ENCODE assay signal across 8 cellular contexts in genomic region chr3:179652467-179653105, GRCh38. TPM values are rescaled to one million over a fixed set of nuclear protein-coding genes. Genes with fewer than 3 reads are reported as not detected.
DNase-seq lines count a peak whose midpoint lies in the region; ATAC-seq and TF ChIP-seq lines count a peak whose summit lies in the region.

Gene USP13, plus strand, starts transcription at chr3:179653040. Its CDS starts 186 bp downstream, at chr3:179653226.

- 0 out of 2 replicates have a peak, but pooled peaks cover 2% of the 10 kb centered on the region for H3K36me3 ChIP-seq in HAP-1 (replicated peaks)
- peaks cover 9% of the 10 kb centered on the region for H3K36me3 ChIP-seq in SK-N-MC (ENCODE audit: insufficient read depth, low read length)
- no peaks in the 10 kb centered on the region for H3K36me3 ChIP-seq in cardiac muscle cell
- no peaks in the 10 kb centered on the region for H3K36me3 ChIP-seq in trophoblast cell (ENCODE audit: control insufficient read depth in 1 of 2, insufficient read depth in 2 of 2, low read length in 2 of 2)
- H3K36me3 ChIP-seq in upper lobe of left lung, result no peaks in the 10 kb centered on the region

- 90% methylated on average over 2 of the region's 58 CpGs for WGBS in trophoblast cell (ENCODE audit: extremely low coverage, insufficient coverage, insufficient read length)
- WGBS in upper lobe of left lung, 2 donors, result 0 to 1% methylated on average over 15 to 34 of the region's 58 CpGs

- peaks cover 38% of the 10 kb centered on the region for H3K4me1 Mint-ChIP-seq in activated naive CD8-positive, alpha-beta T cell treated with anti-CD3 and anti-CD28 coated beads, Interleukin-2, amount 50 U/mL, for 24 hours

- peak within 1 kb of the TSS; percentile 95 for H3K27ac ChIP-seq in SK-N-MC
- H3K27ac ChIP-seq in cardiac muscle cell, result peak within 1 kb of the TSS; percentile 96
- peak within 1 kb of the TSS; percentile 60 for H3K27ac ChIP-seq in trophoblast cell (ENCODE audit: low read depth, low read length)
- H3K27ac ChIP-seq in upper lobe of left lung, result peak within 1 kb of the TSS; percentile 87 to 94 (median 92)

- H3K9me3 ChIP-seq in HAP-1 (no peaks in the 10 kb centered on the region), SK-N-MC (ENCODE audit: low read depth, low read length) (no peaks in the 10 kb centered on the region), cardiac muscle cell (ENCODE audit: low read depth) (no peaks in the 10 kb centered on the region), trophoblast cell (ENCODE audit: insufficient read depth, low read depth, low read length) (no peaks in the 10 kb centered on the region), upper lobe of left lung (no peaks in the 10 kb centered on the region)

- H4K8ac ChIP-seq in trophoblast cell (ENCODE audit: low read depth, low read length), result peak within 1 kb of the TSS; percentile 81

- H2BK120ac ChIP-seq in trophoblast cell (ENCODE audit: insufficient read depth, low read length, poor library complexity), result peak within 1 kb of the TSS; percentile 81

- H3K4me2 ChIP-seq in trophoblast cell (ENCODE audit: low read length), result peak within 1 kb of the TSS; percentile 58

- H4K12ac ChIP-seq in trophoblast cell (ENCODE audit: low read depth, low read length), result peak within 1 kb of the TSS; percentile 34

- peak within 1 kb of the TSS; percentile 67 for H2AFZ ChIP-seq in trophoblast cell (ENCODE audit: insufficient read depth, low read length, poor library complexity)

- H2BK12ac ChIP-seq in trophoblast cell (ENCODE audit: low read length), result peak within 1 kb of the TSS; percentile 59

- H3K27ac Mint-ChIP-seq in activated naive CD8-positive, alpha-beta T cell treated with anti-CD3 and anti-CD28 coated beads, Interleukin-2, amount 50 U/mL, for 24 hours, result peak within 1 kb of the TSS; percentile 85

- peak within 1 kb of the TSS; percentile 81 for H3K14ac ChIP-seq in trophoblast cell (ENCODE audit: low read length)

- H3K79me2 ChIP-seq in trophoblast cell (ENCODE audit: control insufficient read depth, insufficient read depth, low read length, poor library complexity), result no peaks in the 10 kb centered on the region

- ATAC-seq in activated naive CD8-positive, alpha-beta T cell treated with anti-CD3 and anti-CD28 coated beads, Interleukin-2, amount 50 U/mL, for 24 hours, result peak; percentile 62
- peak; percentile 51 to 85 for ATAC-seq in upper lobe of left lung (ENCODE audit: low FRiP score in 2 of 2)

- TF ChIP-seq EP300 in upper lobe of left lung (IDR thresholded peaks at IDR 0.05), result no peak

- TF ChIP-seq POLR2A in upper lobe of left lung (IDR thresholded peaks at IDR 0.05), result peak in 2 of 4 donors; percentile 18 to 27

- H3K4me3 ChIP-seq in HAP-1 (peak within 1 kb of the TSS; percentile 84), SK-N-MC (peak within 1 kb of the TSS; percentile 99), cardiac muscle cell (peak within 1 kb of the TSS; percentile 84), trophoblast cell (ENCODE audit: low read depth, low read length) (peak within 1 kb of the TSS; percentile 83), upper lobe of left lung (peak within 1 kb of the TSS; percentile 63 to 86 (median 83))

- H3K9me3 Mint-ChIP-seq in activated naive CD8-positive, alpha-beta T cell treated with anti-CD3 and anti-CD28 coated beads, Interleukin-2, amount 50 U/mL, for 24 hours, result no peaks in the 10 kb centered on the region

- H2AK5ac ChIP-seq in trophoblast cell (ENCODE audit: low read length), result no peak within 1 kb of the TSS

- TF ChIP-seq CTCF in GM10266 (IDR thresholded peaks at IDR 0.05; ENCODE audit: control insufficient read depth, insufficient read depth, low read depth, missing control alignments) (no peak), cardiac muscle cell (IDR thresholded peaks at IDR 0.05; ENCODE audit: low read depth, low read length) (no peak), upper lobe of left lung (IDR thresholded peaks at IDR 0.05) (peak in 3 of 6 experiments; percentile 8 to 34 (median 12))

- peak within 1 kb of the TSS; percentile 12 for H3K18ac ChIP-seq in trophoblast cell (ENCODE audit: low read length)

- H3K27me3 ChIP-seq in HAP-1 (ENCODE audit: low read depth) (no peaks in the 10 kb centered on the region), cardiac muscle cell (no peaks in the 10 kb centered on the region), trophoblast cell (ENCODE audit: insufficient read depth, low read length) (no peaks in the 10 kb centered on the region), upper lobe of left lung (no peaks in the 10 kb centered on the region)

- peak within 1 kb of the TSS; percentile 91 for H3K4me3 Mint-ChIP-seq in activated naive CD8-positive, alpha-beta T cell treated with anti-CD3 and anti-CD28 coated beads, Interleukin-2, amount 50 U/mL, for 24 hours

- DNase-seq in GM10266 (ENCODE audit: extremely low spot score) (peak; percentile 89), HAP-1 (ENCODE audit: low spot score in 2 of 2) (peak; percentile 78 to 80), M059J (ENCODE audit: low read depth) (peak; percentile 85), SK-N-MC (ENCODE audit: low read depth, low spot score) (peak; percentile 76), cardiac muscle cell (ENCODE audit: low read depth in 1 of 2, low spot score in 1 of 2) (peak; percentile 88 to 91), trophoblast cell (peak; percentile 33 to 56), upper lobe of left lung (peak; percentile 58 to 93)
- peak; percentile 54 for DNase-seq in activated naive CD8-positive, alpha-beta T cell treated with anti-CD3 and anti-CD28 coated beads, Interleukin-2, amount 50 U/mL, for 24 hours

- peaks cover 2% of the 10 kb centered on the region for H3K79me1 ChIP-seq in trophoblast cell (ENCODE audit: low read length)

- H4K91ac ChIP-seq in trophoblast cell (ENCODE audit: low read depth, low read length), result peak within 1 kb of the TSS; percentile 65

- H3K4ac ChIP-seq in trophoblast cell (ENCODE audit: low read depth, low read length), result no peak within 1 kb of the TSS

- peak within 1 kb of the TSS; percentile 62 for H2BK5ac ChIP-seq in trophoblast cell (ENCODE audit: low read depth, low read length, poor library complexity)

- H3K4me1 ChIP-seq in HAP-1 (peaks cover 14% of the 10 kb centered on the region), cardiac muscle cell (ENCODE audit: low read depth) (peaks cover 14% of the 10 kb centered on the region), trophoblast cell (ENCODE audit: control insufficient read depth in 1 of 2, insufficient read depth in 2 of 2, low read length in 2 of 2) (peaks cover 3 to 6% of the 10 kb centered on the region in 2 experiments), upper lobe of left lung (peaks cover 0 to 24% (median 5%) of the 10 kb centered on the region in 4 donors)

- H3K23ac ChIP-seq in trophoblast cell (ENCODE audit: low read length), result no peak within 1 kb of the TSS

- H3K9ac ChIP-seq in SK-N-MC (ENCODE audit: insufficient read length) (peak within 1 kb of the TSS; percentile 89), trophoblast cell (ENCODE audit: low read length) (peak within 1 kb of the TSS; percentile 63)

- peaks cover 13% of the 10 kb centered on the region for H3K36me3 Mint-ChIP-seq in activated naive CD8-positive, alpha-beta T cell treated with anti-CD3 and anti-CD28 coated beads, Interleukin-2, amount 50 U/mL, for 24 hours (ENCODE audit: low read depth)

- in situ Hi-C loops in HAP-1 (cut with MboI; ENCODE audit: low sequenced_read_pairs), result loop anchor here (5.0 kb wide), 1 partner anchor 50 kb away; no protein-coding TSS in a partner anchor

- peaks cover 8% of the 10 kb centered on the region for H3K27me3 Mint-ChIP-seq in activated naive CD8-positive, alpha-beta T cell treated with anti-CD3 and anti-CD28 coated beads, Interleukin-2, amount 50 U/mL, for 24 hours

RNA-seq across cellular contexts. Expression of gene USP13, which starts in this region (rescaled TPM):
- 14.3 and 15.6 TPM in 2 replicates for total RNA-seq in M059J (2014; rRNA removed; shearing (Covaris generic))
- total RNA-seq in cardiac muscle cell, result 28.6 and 30.6 TPM in 2 replicates
- polyA plus RNA-seq in cardiac muscle cell, result 31.1 and 54.7 TPM in 2 replicates
- polyA plus RNA-seq in trophoblast cell (2013), result 2.6 and 2.7 TPM in 2 replicates
- 10 to 100 TPM; 14.4 to 34.6 (median 27.8) TPM for total RNA-seq in upper lobe of left lung

Comparison
In these comparisons a context has a peak if more than half of its experiments do, and no peak if none do; other contexts are left out.
1. Peak in every context shown above with its lines: DNase-seq, ATAC-seq, H3K4me3 ChIP-seq and H3K27ac ChIP-seq.